Comparison of ENCODE assay signal across 21 cellular contexts in the genomic region with DNA sequence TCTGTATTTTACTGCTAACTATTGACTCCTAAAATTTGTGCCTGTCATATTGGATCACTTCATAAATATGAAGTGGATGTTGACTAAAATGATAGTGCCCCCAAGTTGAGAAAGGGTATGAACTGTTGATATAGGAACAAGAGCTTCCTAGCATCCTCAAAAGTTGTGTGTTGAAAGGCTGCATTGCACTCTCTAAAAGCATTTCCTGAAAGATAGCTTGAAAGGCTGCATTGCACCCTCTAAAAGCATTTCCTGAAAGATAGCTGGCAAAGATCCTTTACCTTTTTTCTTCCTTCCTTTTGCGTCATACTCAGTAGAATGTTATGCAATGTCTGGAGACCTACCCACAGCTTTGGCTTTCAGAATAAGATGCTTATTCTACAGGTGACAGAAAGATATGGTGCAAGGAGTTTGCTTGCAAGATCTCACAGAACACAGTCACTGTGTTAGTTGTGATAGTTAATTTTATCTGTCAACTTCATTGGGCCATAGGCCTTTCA.
A peak's percentile ranks its signal among the peaks of the same experiment; 100 is the strongest.
DNase-seq lines count a peak whose midpoint lies in the region; ATAC-seq, FAIRE-seq and TF ChIP-seq lines count a peak whose summit lies in the region.
"Had no signal": no experiment of that assay in that cellular context is flagged by ENCODE, and none has a peak within 500 bp of the region (broad histone marks: within the 10 kb centered on the region; RNA-seq: fewer than 3 reads in every experiment).

No MANE protein-coding gene starts in this region.

- H3K27me3 Mint-ChIP-seq in H9 (ENCODE audit: low read depth), result no peaks in the 10 kb centered on the region
- H3K27me3 Mint-ChIP-seq in CD8-positive, alpha-beta T cell (ENCODE audit: low read depth), result no peaks in the 10 kb centered on the region
- H3K27me3 Mint-ChIP-seq: CD4-positive, CD25-positive, alpha-beta regulatory T cell had no signal

- no peak overlapping the region for H4K8ac ChIP-seq in H9 (replicated peaks; ENCODE audit: insufficient read length, low read depth, low read length)
- no peak overlapping the region for H4K8ac ChIP-seq in H1 (ENCODE audit: extremely low read depth, insufficient read depth, low read length)
- H4K8ac ChIP-seq in trophoblast cell (ENCODE audit: low read depth, low read length), result no peak overlapping the region

- H3K4me1 ChIP-seq in H9 (ENCODE audit: insufficient read depth, low read length) (no peaks in the 10 kb centered on the region), H1 (replicated peaks in 1 of 4; ENCODE audit: control insufficient read depth in 3 of 4, insufficient read depth in 4 of 4, low read length in 3 of 4) (no peaks in the 10 kb centered on the region), trophoblast cell (ENCODE audit: control insufficient read depth in 1 of 2, insufficient read depth in 2 of 2, low read length in 2 of 2) (no peaks in the 10 kb centered on the region), thyroid gland (no peaks in the 10 kb centered on the region)
- no peaks in the 10 kb centered on the region for H3K4me1 ChIP-seq in CD8-positive, alpha-beta T cell (ENCODE audit: insufficient read depth, low read length)
- H3K4me1 ChIP-seq: BE2C, Caco-2 had no signal

- in situ Hi-C loops in KBM-7 (cut with MboI; ENCODE audit: low pct_unique_long_range_greater_than_20kb, low sequenced_read_pairs), result no loop called here

- H3K4me2 ChIP-seq in H9 (ENCODE audit: insufficient read depth, insufficient read length, low read length) (no peak overlapping the region), H1 (ENCODE audit: insufficient read depth in 1 of 2, low read depth in 2 of 2, low read length in 2 of 2) (no peak overlapping the region), trophoblast cell (ENCODE audit: low read length) (no peak overlapping the region)

- H3K27me3 ChIP-seq in H9 (ENCODE audit: insufficient read depth, low read length) (no peaks in the 10 kb centered on the region), H1 (replicated peaks in 1 of 4; ENCODE audit: control insufficient read depth in 3 of 4, extremely low read depth in 1 of 4, insufficient read depth in 3 of 4, low read length in 3 of 4) (no peaks in the 10 kb centered on the region), trophoblast cell (ENCODE audit: insufficient read depth, low read length) (no peaks in the 10 kb centered on the region), thyroid gland (no peaks in the 10 kb centered on the region)
- no peaks in the 10 kb centered on the region for H3K27me3 ChIP-seq in CD8-positive, alpha-beta T cell (ENCODE audit: insufficient read depth, low read length)
- H3K27me3 ChIP-seq: BE2C had no signal

- H2BK15ac ChIP-seq in H9 (ENCODE audit: low read depth, low read length), result no peak overlapping the region
- H2BK15ac ChIP-seq in H1 (ENCODE audit: low read length), result no peak overlapping the region

- no peak overlapping the region for H2BK120ac ChIP-seq in H9 (ENCODE audit: low read depth, low read length, poor library complexity, severe bottlenecking)
- no peak overlapping the region for H2BK120ac ChIP-seq in H1 (replicated peaks; ENCODE audit: low read depth, low read length)
- no peak overlapping the region for H2BK120ac ChIP-seq in trophoblast cell (ENCODE audit: insufficient read depth, low read length, poor library complexity)

- H4K5ac ChIP-seq in H9 (ENCODE audit: insufficient read length, low read depth, low read length) (no peak overlapping the region), H1 (ENCODE audit: insufficient read length, low read depth, low read length) (no peak overlapping the region)

- H3T11ph ChIP-seq in H9 (ENCODE audit: low read length), result no peak overlapping the region

- TF ChIP-seq POLR2A in H1 (IDR thresholded peaks at IDR 0.05; ENCODE audit: control extremely low read depth in 1 of 2, low read depth in 2 of 2, low read length in 2 of 2) (no peak), thyroid gland (IDR thresholded peaks at IDR 0.05) (no peak)

- H2BK5ac ChIP-seq in H9 (ENCODE audit: insufficient read length, low read length) (no peak overlapping the region), H1 (ENCODE audit: low read depth, low read length) (no peak overlapping the region), trophoblast cell (ENCODE audit: low read depth, low read length, poor library complexity) (no peak overlapping the region)

- no peak for TF ChIP-seq RAD21 in H1 (IDR thresholded peaks at IDR 0.05 in 1 of 2, conservative IDR thresholded peaks at IDR 0.05 in 1 of 2; ENCODE audit: low read depth in 2 of 2, low read length in 2 of 2)

- H3K9me3 ChIP-seq in H9 (ENCODE audit: control insufficient read depth, low read depth, low read length), result no peaks in the 10 kb centered on the region
- no peaks in the 10 kb centered on the region for H3K9me3 ChIP-seq in H1 (ENCODE audit: insufficient read depth in 2 of 2, low read depth in 1 of 2, low read length in 1 of 2)
- no peaks in the 10 kb centered on the region for H3K9me3 ChIP-seq in trophoblast cell (ENCODE audit: insufficient read depth, low read depth, low read length)
- no peaks in the 10 kb centered on the region for H3K9me3 ChIP-seq in thyroid gland
- no peaks in the 10 kb centered on the region for H3K9me3 ChIP-seq in CD8-positive, alpha-beta T cell (ENCODE audit: low read length)
- H3K9me3 ChIP-seq: BE2C, Caco-2 had no signal

- DNase-seq in H9 (no peak), KBM-7 (peak; percentile 14), H1 (ENCODE audit: low read depth in 1 of 2, low spot score in 2 of 2) (no peak), trophoblast cell (peak; percentile 32 to 75), thyroid gland (no peak), NCI-H1930 (lab: John Stamatoyannopoulos, UW) (no peak)
- DNase-seq in stimulated activated CD4-positive, alpha-beta T cell treated with anti-CD3 and anti-CD28 coated beads, Interleukin-15, amount 100 ng/mL, for 24 hours, result no peak
- no peak for DNase-seq in CD8-positive, alpha-beta T cell
- DNase-seq: ACHN; BE2C; C1 segment of cervical spinal cord; Caco-2; CD4-positive, CD25-positive, alpha-beta regulatory T cell; DMS79; HCEC 1CT; IMR-90; KG1 had no signal

- no peak overlapping the region for H2BK12ac ChIP-seq in H9 (ENCODE audit: insufficient read length, low read depth, low read length)
- no peak overlapping the region for H2BK12ac ChIP-seq in H1 (ENCODE audit: low read depth, low read length)
- no peak overlapping the region for H2BK12ac ChIP-seq in trophoblast cell (ENCODE audit: low read length)

- POLR2A ChIA-PET in H1 (lab: Charles Lee; ENCODE audit: partially characterized antibody), result no interaction called here
- POLR2A ChIA-PET in CD8-positive, alpha-beta T cell (lab: Charles Lee), result no interaction called here

- CTCF ChIA-PET in H1 (lab: Charles Lee; ENCODE audit: partially characterized antibody), result no interaction called here
- CTCF ChIA-PET in CD8-positive, alpha-beta T cell (lab: Charles Lee), result no interaction called here

- no peak for ATAC-seq in CD8-positive, alpha-beta T cell
- ATAC-seq: GM12878 had no signal

- no peak overlapping the region for H3K4me3 Mint-ChIP-seq in H9
- H3K4me3 Mint-ChIP-seq in CD8-positive, alpha-beta T cell, result no peak overlapping the region
- H3K4me3 Mint-ChIP-seq: CD4-positive, CD25-positive, alpha-beta regulatory T cell had no signal

- TF ChIP-seq CTCF in H9 (conservative IDR thresholded peaks at IDR 0.05), result no peak
- TF ChIP-seq CTCF in H1 (IDR thresholded peaks at IDR 0.05; ENCODE audit: control extremely low read depth in 1 of 3, insufficient read depth in 1 of 3, low read depth in 1 of 3, low read length in 3 of 3), result no peak
- TF ChIP-seq CTCF in thyroid gland (IDR thresholded peaks at IDR 0.05), result no peak
- no peak for TF ChIP-seq CTCF in CD8-positive, alpha-beta T cell (IDR thresholded peaks at IDR 0.05)

- no peaks in the 10 kb centered on the region; a peak in 1 of 5 replicates for H3K9me3 Mint-ChIP-seq in H9
- peaks cover 6% of the 10 kb centered on the region for H3K9me3 Mint-ChIP-seq in CD8-positive, alpha-beta T cell

- no CpG with 5 or more reads among the region's 1 CpG for WGBS in H9 (ENCODE audit: extremely low coverage, insufficient read length, low lambda C conversion rate)
- WGBS in H1 (ENCODE audit: extremely low coverage in 1 of 2, insufficient coverage in 1 of 2, insufficient read length in 1 of 2, insufficient replicate concordance in 2 of 2, low coverage in 1 of 2, low lambda C conversion rate in 2 of 2, missing lambda C conversion rate in 1 of 2), 2 experiments, result 94% methylated on average over 1 of the region's 1 CpG; no CpG with 5 or more reads in 1 of the 2 experiments
- no CpG with 5 or more reads among the region's 1 CpG for WGBS in trophoblast cell (ENCODE audit: extremely low coverage, insufficient coverage, insufficient read length)
- WGBS in thyroid gland, 2 donors, result 82 to 84% methylated on average over 1 of the region's 1 CpG

- H3K23me2 ChIP-seq in H9 (ENCODE audit: insufficient read length, low read depth, low read length, poor library complexity, severe bottlenecking) (no peaks in the 10 kb centered on the region), H1 (ENCODE audit: low read depth, low read length) (peaks cover 2% of the 10 kb centered on the region; the same call in 1 of the 2 replicates)

- H3K14ac ChIP-seq in H9 (ENCODE audit: insufficient read depth, low read length) (no peak overlapping the region), H1 (ENCODE audit: insufficient read length) (no peak overlapping the region), trophoblast cell (ENCODE audit: low read length) (no peak overlapping the region)

- no peak overlapping the region for H3K27ac Mint-ChIP-seq in H9
- H3K27ac Mint-ChIP-seq in CD8-positive, alpha-beta T cell, result no peak overlapping the region
- H3K27ac Mint-ChIP-seq: CD4-positive, CD25-positive, alpha-beta regulatory T cell had no signal

- intact Hi-C loops in thyroid gland (cut with DNase I), result no loop called here
- intact Hi-C loops in CD8-positive, alpha-beta T cell (cut with DNase I, micrococcal nuclease), result no loop called here

- H2AFZ ChIP-seq in H9 (ENCODE audit: low read length) (peak overlapping the region; percentile 14), H1 (ENCODE audit: low read length) (peak overlapping the region; percentile 34; the same call in 1 of the 2 replicates), trophoblast cell (ENCODE audit: insufficient read depth, low read length, poor library complexity) (no peak overlapping the region)

- H3K23ac ChIP-seq in H9 (ENCODE audit: insufficient read length, low read depth, low read length), result no peak overlapping the region
- no peak overlapping the region for H3K23ac ChIP-seq in H1 (ENCODE audit: insufficient read length)
- no peak overlapping the region for H3K23ac ChIP-seq in trophoblast cell (ENCODE audit: low read length)

- no peak overlapping the region for H3K4ac ChIP-seq in H9 (ENCODE audit: low read depth, low read length)
- H3K4ac ChIP-seq in H1 (replicated peaks; ENCODE audit: insufficient read length, low read depth, low read length), result no peak overlapping the region
- no peak overlapping the region for H3K4ac ChIP-seq in trophoblast cell (ENCODE audit: low read depth, low read length)

- H4K12ac ChIP-seq in trophoblast cell (ENCODE audit: low read depth, low read length), result no peak overlapping the region

- no peak overlapping the region for H2BK20ac ChIP-seq in H9 (ENCODE audit: low read depth, low read length, poor library complexity, severe bottlenecking)
- no peak overlapping the region for H2BK20ac ChIP-seq in H1 (ENCODE audit: low read length)

- 0 out of 4 replicates have a peak, but pooled peaks cover 0 to 3% of the 10 kb centered on the region in 2 experiments for H3K4me1 Mint-ChIP-seq in H9
- H3K4me1 Mint-ChIP-seq in CD8-positive, alpha-beta T cell (ENCODE audit: low read depth), result no peaks in the 10 kb centered on the region
- H3K4me1 Mint-ChIP-seq: CD4-positive, CD25-positive, alpha-beta regulatory T cell had no signal

- H4K20me1 ChIP-seq in H9 (ENCODE audit: control insufficient read depth, insufficient read depth, insufficient read length) (no peaks in the 10 kb centered on the region), H1 (replicated peaks in 1 of 2; ENCODE audit: control insufficient read depth in 1 of 2, insufficient read depth in 2 of 2, low read length in 2 of 2) (peaks cover 0 to 2% of the 10 kb centered on the region in 2 experiments)

- H3K27ac ChIP-seq in H9 (ENCODE audit: insufficient read length, low read depth, low read length) (no peak overlapping the region), H1 (ENCODE audit: low read depth, low read length) (no peak overlapping the region), trophoblast cell (ENCODE audit: low read depth, low read length) (no peak overlapping the region), thyroid gland (no peak overlapping the region)
- H3K27ac ChIP-seq in CD8-positive, alpha-beta T cell (ENCODE audit: low read depth, low read length), result no peak overlapping the region

- no peaks in the 10 kb centered on the region for H3K36me3 Mint-ChIP-seq in H9 (ENCODE audit: insufficient read depth in 1 of 3, low read depth in 3 of 3)
- no peaks in the 10 kb centered on the region for H3K36me3 Mint-ChIP-seq in CD8-positive, alpha-beta T cell
- H3K36me3 Mint-ChIP-seq: CD4-positive, CD25-positive, alpha-beta regulatory T cell had no signal

- H3K79me1 ChIP-seq in H9 (ENCODE audit: insufficient read depth, low read depth, low read length, poor library complexity, severe bottlenecking) (no peaks in the 10 kb centered on the region), H1 (ENCODE audit: low read depth, low read length) (no peaks in the 10 kb centered on the region), trophoblast cell (ENCODE audit: low read length) (no peaks in the 10 kb centered on the region)

- no peak for FAIRE-seq in H1 (lab: Jason Lieb, UNC)
- FAIRE-seq: A204.1, D721Med, GM12878, HTR-8/SVneo had no signal

- no peak for TF ChIP-seq EP300 in H1 (IDR thresholded peaks at IDR 0.05; ENCODE audit: borderline replicate concordance in 1 of 2, low read depth in 2 of 2, low read length in 2 of 2)

- no peak overlapping the region for H2AK5ac ChIP-seq in H9 (ENCODE audit: insufficient read length, low read length)
- H2AK5ac ChIP-seq in H1 (ENCODE audit: low read depth, low read length), result no peak overlapping the region
- no peak overlapping the region for H2AK5ac ChIP-seq in trophoblast cell (ENCODE audit: low read length)

- H3K4me3 ChIP-seq in H1 (ENCODE audit: extremely low read depth in 1 of 4, insufficient read depth in 2 of 4, low read depth in 3 of 4, low read length in 4 of 4), result no peak overlapping the region
- no peak overlapping the region for H3K4me3 ChIP-seq in trophoblast cell (ENCODE audit: low read depth, low read length)
- H3K4me3 ChIP-seq in thyroid gland (replicated peaks in 1 of 3), result no peak overlapping the region
- no peak overlapping the region for H3K4me3 ChIP-seq in CD8-positive, alpha-beta T cell (ENCODE audit: low read depth, low read length)
- H3K4me3 ChIP-seq: GM12878 had no signal

- H3K9ac ChIP-seq in H9 (ENCODE audit: extremely low read depth, insufficient read length, low read length), result no peak overlapping the region
- H3K9ac ChIP-seq in H1 (replicated peaks in 1 of 4; ENCODE audit: extremely low read depth in 1 of 4, low read depth in 3 of 4, low read length in 3 of 4), result no peak overlapping the region
- no peak overlapping the region for H3K9ac ChIP-seq in trophoblast cell (ENCODE audit: low read length)

- H3K56ac ChIP-seq in H9 (ENCODE audit: insufficient read length, low read depth, low read length) (no peak overlapping the region), H1 (replicated peaks; ENCODE audit: insufficient read length, low read depth, low read length) (no peak overlapping the region)

- H3K36me3 ChIP-seq in H1 (ENCODE audit: control insufficient read depth in 2 of 4, insufficient read depth in 4 of 4, low read length in 3 of 4), result no peaks in the 10 kb centered on the region
- H3K36me3 ChIP-seq in trophoblast cell (ENCODE audit: control insufficient read depth in 1 of 2, insufficient read depth in 2 of 2, low read length in 2 of 2), result no peaks in the 10 kb centered on the region
- H3K36me3 ChIP-seq in thyroid gland, result no peaks in the 10 kb centered on the region
- H3K36me3 ChIP-seq in CD8-positive, alpha-beta T cell (ENCODE audit: insufficient read depth, low read length), result no peaks in the 10 kb centered on the region
- H3K36me3 ChIP-seq: BE2C had no signal

- H3K79me2 ChIP-seq in H9 (ENCODE audit: insufficient read depth, low read length), result no peaks in the 10 kb centered on the region
- H3K79me2 ChIP-seq in H1 (ENCODE audit: control insufficient read depth in 1 of 2, insufficient read depth in 2 of 2, low read length in 2 of 2), result no peaks in the 10 kb centered on the region
- H3K79me2 ChIP-seq in trophoblast cell (ENCODE audit: control insufficient read depth, insufficient read depth, low read length, poor library complexity), result no peaks in the 10 kb centered on the region

- H3K18ac ChIP-seq in H9 (ENCODE audit: insufficient read length, low read depth, low read length) (no peak overlapping the region), H1 (ENCODE audit: extremely low read depth, low read length) (no peak overlapping the region), trophoblast cell (ENCODE audit: low read length) (no peak overlapping the region)

- H4K91ac ChIP-seq in H9 (ENCODE audit: insufficient read length, low read depth, low read length) (no peak overlapping the region), H1 (replicated peaks; ENCODE audit: insufficient read length, low read length) (no peak overlapping the region), trophoblast cell (ENCODE audit: low read depth, low read length) (no peak overlapping the region)

Comparison
In these comparisons a context has a peak if more than half of its experiments do, and no peak if none do; other contexts are left out.
1. DNase-seq: peak in KBM-7 (single experiment) and trophoblast cell (2 of 2); none in H9 (single experiment), H1 (0 of 2), stimulated activated CD4-positive, alpha-beta T cell treated with anti-CD3 and anti-CD28 coated beads, Interleukin-15, amount 100 ng/mL, for 24 hours (single experiment), thyroid gland (0 of 2), NCI-H1930 (0 of 2) and CD8-positive, alpha-beta T cell (0 of 7).